In the genomic region with DNA sequence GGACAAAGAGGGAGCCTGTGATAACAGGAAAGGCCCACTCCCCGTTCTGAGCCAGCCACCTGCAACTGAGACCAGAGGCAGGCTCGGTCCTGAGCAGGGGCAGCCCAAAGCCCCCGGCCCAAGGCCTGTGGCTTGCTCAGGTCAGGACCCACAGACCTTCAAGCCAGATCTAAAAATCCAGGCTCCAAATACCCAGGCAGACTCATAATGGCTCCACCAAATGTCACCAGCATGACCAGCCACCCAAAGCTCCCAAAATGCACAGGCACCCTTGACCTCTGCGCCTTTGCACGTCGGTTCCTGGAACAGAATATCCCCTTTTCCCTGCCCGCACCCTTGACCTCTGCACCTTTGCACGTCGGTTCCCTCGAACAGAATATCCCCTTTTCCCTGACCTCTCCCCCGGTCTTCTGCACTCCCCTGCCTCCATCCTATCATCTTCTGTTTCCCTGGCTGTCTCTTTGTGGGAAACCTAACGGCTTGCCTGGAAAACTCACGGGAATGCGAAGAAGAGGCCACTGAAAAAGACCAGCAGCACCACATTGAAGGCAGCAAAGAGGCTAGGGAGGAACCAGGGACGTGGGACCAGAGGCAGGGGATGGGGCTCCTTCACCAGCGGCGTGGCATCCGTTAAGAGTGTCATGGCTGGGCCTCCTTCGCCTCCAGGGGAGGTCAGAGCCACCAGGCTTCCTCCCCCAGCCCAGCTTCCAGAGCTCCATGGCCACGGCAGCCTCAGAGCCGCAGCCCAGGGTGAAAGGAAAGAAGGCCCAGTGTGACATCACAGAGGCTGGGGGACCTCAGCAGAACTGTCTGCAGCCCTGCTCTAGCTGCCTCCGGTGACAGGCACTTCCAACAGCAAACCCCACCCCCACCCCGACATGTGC, we compare ENCODE assay signal across 1 cellular context.
TF ChIP-seq lines count a peak whose summit lies in the region.

A gene with protein sequence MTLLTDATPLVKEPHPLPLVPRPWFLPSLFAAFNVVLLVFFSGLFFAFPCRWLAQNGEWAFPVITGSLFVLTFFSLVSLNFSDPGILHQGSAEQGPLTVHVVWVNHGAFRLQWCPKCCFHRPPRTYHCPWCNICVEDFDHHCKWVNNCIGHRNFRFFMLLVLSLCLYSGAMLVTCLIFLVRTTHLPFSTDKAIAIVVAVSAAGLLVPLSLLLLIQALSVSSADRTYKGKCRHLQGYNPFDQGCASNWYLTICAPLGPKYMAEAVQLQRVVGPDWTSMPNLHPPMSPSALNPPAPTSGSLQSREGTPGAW (minus strand): TSS at position 728 of the 884 bp plus-strand sequence. CDS start 85 bp downstream, at position 643.

TF ChIP-seq in HepG2, 621 proteins besides CTCF, POLR2A, EP300 and RAD21 (continued from another document and continues in another):
- TF ChIP-seq, protein P1, sequence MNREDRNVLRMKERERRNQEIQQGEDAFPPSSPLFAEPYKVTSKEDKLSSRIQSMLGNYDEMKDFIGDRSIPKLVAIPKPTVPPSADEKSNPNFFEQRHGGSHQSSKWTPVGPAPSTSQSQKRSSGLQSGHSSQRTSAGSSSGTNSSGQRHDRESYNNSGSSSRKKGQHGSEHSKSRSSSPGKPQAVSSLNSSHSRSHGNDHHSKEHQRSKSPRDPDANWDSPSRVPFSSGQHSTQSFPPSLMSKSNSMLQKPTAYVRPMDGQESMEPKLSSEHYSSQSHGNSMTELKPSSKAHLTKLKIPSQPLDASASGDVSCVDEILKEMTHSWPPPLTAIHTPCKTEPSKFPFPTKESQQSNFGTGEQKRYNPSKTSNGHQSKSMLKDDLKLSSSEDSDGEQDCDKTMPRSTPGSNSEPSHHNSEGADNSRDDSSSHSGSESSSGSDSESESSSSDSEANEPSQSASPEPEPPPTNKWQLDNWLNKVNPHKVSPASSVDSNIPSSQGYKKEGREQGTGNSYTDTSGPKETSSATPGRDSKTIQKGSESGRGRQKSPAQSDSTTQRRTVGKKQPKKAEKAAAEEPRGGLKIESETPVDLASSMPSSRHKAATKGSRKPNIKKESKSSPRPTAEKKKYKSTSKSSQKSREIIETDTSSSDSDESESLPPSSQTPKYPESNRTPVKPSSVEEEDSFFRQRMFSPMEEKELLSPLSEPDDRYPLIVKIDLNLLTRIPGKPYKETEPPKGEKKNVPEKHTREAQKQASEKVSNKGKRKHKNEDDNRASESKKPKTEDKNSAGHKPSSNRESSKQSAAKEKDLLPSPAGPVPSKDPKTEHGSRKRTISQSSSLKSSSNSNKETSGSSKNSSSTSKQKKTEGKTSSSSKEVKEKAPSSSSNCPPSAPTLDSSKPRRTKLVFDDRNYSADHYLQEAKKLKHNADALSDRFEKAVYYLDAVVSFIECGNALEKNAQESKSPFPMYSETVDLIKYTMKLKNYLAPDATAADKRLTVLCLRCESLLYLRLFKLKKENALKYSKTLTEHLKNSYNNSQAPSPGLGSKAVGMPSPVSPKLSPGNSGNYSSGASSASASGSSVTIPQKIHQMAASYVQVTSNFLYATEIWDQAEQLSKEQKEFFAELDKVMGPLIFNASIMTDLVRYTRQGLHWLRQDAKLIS (CRISPR knock-in tag; IDR thresholded peaks at IDR 0.05): no peak
- TF ChIP-seq ARHGAP35 (CRISPR knock-in tag; IDR thresholded peaks at IDR 0.05; ENCODE audit: borderline replicate concordance) (no peak), POLR2AphosphoS5 (IDR thresholded peaks at IDR 0.05; ENCODE audit: low read depth, low read length) (no peak), IRX3 (CRISPR knock-in tag; IDR thresholded peaks at IDR 0.05; ENCODE audit: borderline replicate concordance, low read depth) (no peak), ZNF367 (CRISPR knock-in tag; IDR thresholded peaks at IDR 0.05; ENCODE audit: borderline replicate concordance) (no peak), CHD2 (IDR thresholded peaks at IDR 0.05; ENCODE audit: low read depth, low read length) (no peak), SNAI1 (CRISPR knock-in tag; IDR thresholded peaks at IDR 0.05; ENCODE audit: borderline replicate concordance) (no peak), ZNF607 (CRISPR knock-in tag; IDR thresholded peaks at IDR 0.05; ENCODE audit: borderline replicate concordance) (no peak), NR2F1 (CRISPR knock-in tag; IDR thresholded peaks at IDR 0.05) (no peak), CEBPB (IDR thresholded peaks at IDR 0.05; ENCODE audit: borderline replicate concordance, low read depth, low read length) (no peak), ZMYM4 (CRISPR knock-in tag; IDR thresholded peaks at IDR 0.05) (peak; percentile 44; the same call in 1 of the 2 replicates), ZNF709 (CRISPR knock-in tag; IDR thresholded peaks at IDR 0.05) (no peak), HDAC2 (CRISPR knock-in tag; IDR thresholded peaks at IDR 0.05) (no peak), RBFOX2 (IDR thresholded peaks at IDR 0.05; ENCODE audit: low read depth, low read length) (no peak), ZNF747 (CRISPR knock-in tag; IDR thresholded peaks at IDR 0.05; ENCODE audit: borderline replicate concordance) (no peak), ZNF101 (CRISPR knock-in tag; IDR thresholded peaks at IDR 0.05; ENCODE audit: borderline replicate concordance, low read depth) (no peak), ETV6 (CRISPR knock-in tag; conservative IDR thresholded peaks at IDR 0.05) (no peak), ATM (IDR thresholded peaks at IDR 0.05; ENCODE audit: borderline replicate concordance) (no peak), HNF4G (IDR thresholded peaks at IDR 0.05; ENCODE audit: borderline replicate concordance, low read depth, low read length) (no peak), HNF4G (CRISPR knock-in tag; IDR thresholded peaks at IDR 0.05; ENCODE audit: borderline replicate concordance, low read depth) (no peak), MTA1 (CRISPR knock-in tag; IDR thresholded peaks at IDR 0.05; ENCODE audit: borderline replicate concordance) (no peak), ZNF556 (CRISPR knock-in tag; IDR thresholded peaks at IDR 0.05; ENCODE audit: borderline replicate concordance) (no peak), ZNF44 (CRISPR knock-in tag; IDR thresholded peaks at IDR 0.05) (0 out of 2 replicates have a peak, but pooled peaks have one; percentile 37), GABPB1 (CRISPR knock-in tag; IDR thresholded peaks at IDR 0.05) (no peak), ZNF775 (CRISPR knock-in tag; IDR thresholded peaks at IDR 0.05; ENCODE audit: borderline replicate concordance) (no peak), ZFP36L1 (CRISPR knock-in tag; IDR thresholded peaks at IDR 0.05) (no peak), BHLHE40 (IDR thresholded peaks at IDR 0.05; ENCODE audit: low read length) (no peak), SOX13 (IDR thresholded peaks at IDR 0.05) (no peak), SOX13 (CRISPR knock-in tag; conservative IDR thresholded peaks at IDR 0.05 in 1 of 2, IDR thresholded peaks at IDR 0.05 in 1 of 2) (no peak), ZNF10 (CRISPR knock-in tag; IDR thresholded peaks at IDR 0.05; ENCODE audit: borderline replicate concordance, low read depth) (no peak), ZNF572 (CRISPR knock-in tag; IDR thresholded peaks at IDR 0.05) (0 out of 2 replicates have a peak, but pooled peaks have one; percentile 27), ZNF501 (CRISPR knock-in tag; IDR thresholded peaks at IDR 0.05) (0 out of 2 replicates have a peak, but pooled peaks have one; percentile 22), CBX5 (CRISPR knock-in tag; IDR thresholded peaks at IDR 0.05; ENCODE audit: borderline replicate concordance) (no peak), MEIS2 (CRISPR knock-in tag; IDR thresholded peaks at IDR 0.05) (no peak)
- TF ChIP-seq, protein P2, sequence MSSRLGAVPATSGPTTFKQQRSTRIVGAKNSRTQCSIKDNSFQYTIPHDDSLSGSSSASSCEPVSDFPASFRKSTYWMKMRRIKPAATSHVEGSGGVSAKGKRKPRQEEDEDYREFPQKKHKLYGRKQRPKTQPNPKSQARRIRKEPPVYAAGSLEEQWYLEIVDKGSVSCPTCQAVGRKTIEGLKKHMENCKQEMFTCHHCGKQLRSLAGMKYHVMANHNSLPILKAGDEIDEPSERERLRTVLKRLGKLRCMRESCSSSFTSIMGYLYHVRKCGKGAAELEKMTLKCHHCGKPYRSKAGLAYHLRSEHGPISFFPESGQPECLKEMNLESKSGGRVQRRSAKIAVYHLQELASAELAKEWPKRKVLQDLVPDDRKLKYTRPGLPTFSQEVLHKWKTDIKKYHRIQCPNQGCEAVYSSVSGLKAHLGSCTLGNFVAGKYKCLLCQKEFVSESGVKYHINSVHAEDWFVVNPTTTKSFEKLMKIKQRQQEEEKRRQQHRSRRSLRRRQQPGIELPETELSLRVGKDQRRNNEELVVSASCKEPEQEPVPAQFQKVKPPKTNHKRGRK (CRISPR knock-in tag; IDR thresholded peaks at IDR 0.05): 0 out of 2 replicates have a peak, but pooled peaks have one; percentile 75
- TF ChIP-seq, protein P3, sequence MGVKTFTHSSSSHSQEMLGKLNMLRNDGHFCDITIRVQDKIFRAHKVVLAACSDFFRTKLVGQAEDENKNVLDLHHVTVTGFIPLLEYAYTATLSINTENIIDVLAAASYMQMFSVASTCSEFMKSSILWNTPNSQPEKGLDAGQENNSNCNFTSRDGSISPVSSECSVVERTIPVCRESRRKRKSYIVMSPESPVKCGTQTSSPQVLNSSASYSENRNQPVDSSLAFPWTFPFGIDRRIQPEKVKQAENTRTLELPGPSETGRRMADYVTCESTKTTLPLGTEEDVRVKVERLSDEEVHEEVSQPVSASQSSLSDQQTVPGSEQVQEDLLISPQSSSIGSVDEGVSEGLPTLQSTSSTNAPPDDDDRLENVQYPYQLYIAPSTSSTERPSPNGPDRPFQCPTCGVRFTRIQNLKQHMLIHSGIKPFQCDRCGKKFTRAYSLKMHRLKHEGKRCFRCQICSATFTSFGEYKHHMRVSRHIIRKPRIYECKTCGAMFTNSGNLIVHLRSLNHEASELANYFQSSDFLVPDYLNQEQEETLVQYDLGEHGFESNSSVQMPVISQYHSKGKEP (CRISPR knock-in tag; IDR thresholded peaks at IDR 0.05): no peak
- TF ChIP-seq, protein P4, sequence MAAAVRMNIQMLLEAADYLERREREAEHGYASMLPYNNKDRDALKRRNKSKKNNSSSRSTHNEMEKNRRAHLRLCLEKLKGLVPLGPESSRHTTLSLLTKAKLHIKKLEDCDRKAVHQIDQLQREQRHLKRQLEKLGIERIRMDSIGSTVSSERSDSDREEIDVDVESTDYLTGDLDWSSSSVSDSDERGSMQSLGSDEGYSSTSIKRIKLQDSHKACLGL (CRISPR knock-in tag; IDR thresholded peaks at IDR 0.05): no peak
- TF ChIP-seq, protein P5, sequence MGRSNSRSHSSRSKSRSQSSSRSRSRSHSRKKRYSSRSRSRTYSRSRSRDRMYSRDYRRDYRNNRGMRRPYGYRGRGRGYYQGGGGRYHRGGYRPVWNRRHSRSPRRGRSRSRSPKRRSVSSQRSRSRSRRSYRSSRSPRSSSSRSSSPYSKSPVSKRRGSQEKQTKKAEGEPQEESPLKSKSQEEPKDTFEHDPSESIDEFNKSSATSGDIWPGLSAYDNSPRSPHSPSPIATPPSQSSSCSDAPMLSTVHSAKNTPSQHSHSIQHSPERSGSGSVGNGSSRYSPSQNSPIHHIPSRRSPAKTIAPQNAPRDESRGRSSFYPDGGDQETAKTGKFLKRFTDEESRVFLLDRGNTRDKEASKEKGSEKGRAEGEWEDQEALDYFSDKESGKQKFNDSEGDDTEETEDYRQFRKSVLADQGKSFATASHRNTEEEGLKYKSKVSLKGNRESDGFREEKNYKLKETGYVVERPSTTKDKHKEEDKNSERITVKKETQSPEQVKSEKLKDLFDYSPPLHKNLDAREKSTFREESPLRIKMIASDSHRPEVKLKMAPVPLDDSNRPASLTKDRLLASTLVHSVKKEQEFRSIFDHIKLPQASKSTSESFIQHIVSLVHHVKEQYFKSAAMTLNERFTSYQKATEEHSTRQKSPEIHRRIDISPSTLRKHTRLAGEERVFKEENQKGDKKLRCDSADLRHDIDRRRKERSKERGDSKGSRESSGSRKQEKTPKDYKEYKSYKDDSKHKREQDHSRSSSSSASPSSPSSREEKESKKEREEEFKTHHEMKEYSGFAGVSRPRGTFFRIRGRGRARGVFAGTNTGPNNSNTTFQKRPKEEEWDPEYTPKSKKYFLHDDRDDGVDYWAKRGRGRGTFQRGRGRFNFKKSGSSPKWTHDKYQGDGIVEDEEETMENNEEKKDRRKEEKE (IDR thresholded peaks at IDR 0.05): no peak
- TF ChIP-seq, protein P6, sequence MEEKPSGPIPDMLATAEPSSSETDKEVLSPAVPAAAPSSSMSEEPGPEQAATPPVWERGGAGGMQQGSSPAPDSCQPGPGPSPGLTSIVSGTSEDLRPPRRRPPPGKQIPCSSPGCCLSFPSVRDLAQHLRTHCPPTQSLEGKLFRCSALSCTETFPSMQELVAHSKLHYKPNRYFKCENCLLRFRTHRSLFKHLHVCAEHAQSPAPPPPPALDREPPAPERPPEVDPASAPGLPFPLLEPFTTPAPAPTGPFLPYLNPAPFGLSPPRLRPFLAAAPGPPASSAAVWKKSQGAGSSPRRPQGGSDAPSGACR (CRISPR knock-in tag; IDR thresholded peaks at IDR 0.05): no peak
- TF ChIP-seq, protein P7, sequence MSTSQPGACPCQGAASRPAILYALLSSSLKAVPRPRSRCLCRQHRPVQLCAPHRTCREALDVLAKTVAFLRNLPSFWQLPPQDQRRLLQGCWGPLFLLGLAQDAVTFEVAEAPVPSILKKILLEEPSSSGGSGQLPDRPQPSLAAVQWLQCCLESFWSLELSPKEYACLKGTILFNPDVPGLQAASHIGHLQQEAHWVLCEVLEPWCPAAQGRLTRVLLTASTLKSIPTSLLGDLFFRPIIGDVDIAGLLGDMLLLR (CRISPR knock-in tag; IDR thresholded peaks at IDR 0.05): no peak
- TF ChIP-seq, protein P8, sequence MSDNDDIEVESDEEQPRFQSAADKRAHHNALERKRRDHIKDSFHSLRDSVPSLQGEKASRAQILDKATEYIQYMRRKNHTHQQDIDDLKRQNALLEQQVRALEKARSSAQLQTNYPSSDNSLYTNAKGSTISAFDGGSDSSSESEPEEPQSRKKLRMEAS (IDR thresholded peaks at IDR 0.05): 0 out of 2 replicates have a peak, but pooled peaks have one; percentile 30
- TF ChIP-seq, protein P9, sequence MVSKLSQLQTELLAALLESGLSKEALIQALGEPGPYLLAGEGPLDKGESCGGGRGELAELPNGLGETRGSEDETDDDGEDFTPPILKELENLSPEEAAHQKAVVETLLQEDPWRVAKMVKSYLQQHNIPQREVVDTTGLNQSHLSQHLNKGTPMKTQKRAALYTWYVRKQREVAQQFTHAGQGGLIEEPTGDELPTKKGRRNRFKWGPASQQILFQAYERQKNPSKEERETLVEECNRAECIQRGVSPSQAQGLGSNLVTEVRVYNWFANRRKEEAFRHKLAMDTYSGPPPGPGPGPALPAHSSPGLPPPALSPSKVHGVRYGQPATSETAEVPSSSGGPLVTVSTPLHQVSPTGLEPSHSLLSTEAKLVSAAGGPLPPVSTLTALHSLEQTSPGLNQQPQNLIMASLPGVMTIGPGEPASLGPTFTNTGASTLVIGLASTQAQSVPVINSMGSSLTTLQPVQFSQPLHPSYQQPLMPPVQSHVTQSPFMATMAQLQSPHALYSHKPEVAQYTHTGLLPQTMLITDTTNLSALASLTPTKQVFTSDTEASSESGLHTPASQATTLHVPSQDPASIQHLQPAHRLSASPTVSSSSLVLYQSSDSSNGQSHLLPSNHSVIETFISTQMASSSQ (IDR thresholded peaks at IDR 0.05; ENCODE audit: low read depth): no peak
- TF ChIP-seq, protein P9 (CRISPR knock-in tag; IDR thresholded peaks at IDR 0.05; ENCODE audit: borderline replicate concordance): no peak
